Comparison of ENCODE assay signal across 1 cellular context in genomic region chr3:138948371-138949001, GRCh38.
TF ChIP-seq lines count a peak whose summit lies in the region.

No MANE protein-coding gene starts in this region.

TF ChIP-seq in HepG2, 621 proteins besides CTCF, POLR2A, EP300 and RAD21:
- TF ChIP-seq GFI1 (CRISPR knock-in tag; IDR thresholded peaks at IDR 0.05; ENCODE audit: borderline replicate concordance) (no peak), MATR3 (CRISPR knock-in tag; IDR thresholded peaks at IDR 0.05) (no peak), ZNF232 (CRISPR knock-in tag; IDR thresholded peaks at IDR 0.05; ENCODE audit: borderline replicate concordance) (no peak), CCDC6 (CRISPR knock-in tag; IDR thresholded peaks at IDR 0.05) (no peak), TRIM22 (IDR thresholded peaks at IDR 0.05) (no peak), HNF4A (CRISPR knock-in tag; IDR thresholded peaks at IDR 0.05) (no peak), ZNF138 (CRISPR knock-in tag; IDR thresholded peaks at IDR 0.05; ENCODE audit: low read depth) (no peak), ZBTB2 (CRISPR knock-in tag; IDR thresholded peaks at IDR 0.05; ENCODE audit: low read depth) (no peak), TFDP1 (CRISPR knock-in tag; IDR thresholded peaks at IDR 0.05; ENCODE audit: borderline replicate concordance) (no peak), ZNF354B (CRISPR knock-in tag; IDR thresholded peaks at IDR 0.05) (no peak), PRPF4 (IDR thresholded peaks at IDR 0.05; ENCODE audit: low read depth, low read length, poor library complexity, severe bottlenecking) (no peak), ZNF770 (CRISPR knock-in tag; IDR thresholded peaks at IDR 0.05) (no peak), ZNF484 (CRISPR knock-in tag; IDR thresholded peaks at IDR 0.05; ENCODE audit: borderline replicate concordance, low read depth) (no peak), CCAR2 (optimal IDR thresholded peaks at IDR 0.05; ENCODE audit: low read depth, low read length) (no peak)
- TF ChIP-seq, protein P1, sequence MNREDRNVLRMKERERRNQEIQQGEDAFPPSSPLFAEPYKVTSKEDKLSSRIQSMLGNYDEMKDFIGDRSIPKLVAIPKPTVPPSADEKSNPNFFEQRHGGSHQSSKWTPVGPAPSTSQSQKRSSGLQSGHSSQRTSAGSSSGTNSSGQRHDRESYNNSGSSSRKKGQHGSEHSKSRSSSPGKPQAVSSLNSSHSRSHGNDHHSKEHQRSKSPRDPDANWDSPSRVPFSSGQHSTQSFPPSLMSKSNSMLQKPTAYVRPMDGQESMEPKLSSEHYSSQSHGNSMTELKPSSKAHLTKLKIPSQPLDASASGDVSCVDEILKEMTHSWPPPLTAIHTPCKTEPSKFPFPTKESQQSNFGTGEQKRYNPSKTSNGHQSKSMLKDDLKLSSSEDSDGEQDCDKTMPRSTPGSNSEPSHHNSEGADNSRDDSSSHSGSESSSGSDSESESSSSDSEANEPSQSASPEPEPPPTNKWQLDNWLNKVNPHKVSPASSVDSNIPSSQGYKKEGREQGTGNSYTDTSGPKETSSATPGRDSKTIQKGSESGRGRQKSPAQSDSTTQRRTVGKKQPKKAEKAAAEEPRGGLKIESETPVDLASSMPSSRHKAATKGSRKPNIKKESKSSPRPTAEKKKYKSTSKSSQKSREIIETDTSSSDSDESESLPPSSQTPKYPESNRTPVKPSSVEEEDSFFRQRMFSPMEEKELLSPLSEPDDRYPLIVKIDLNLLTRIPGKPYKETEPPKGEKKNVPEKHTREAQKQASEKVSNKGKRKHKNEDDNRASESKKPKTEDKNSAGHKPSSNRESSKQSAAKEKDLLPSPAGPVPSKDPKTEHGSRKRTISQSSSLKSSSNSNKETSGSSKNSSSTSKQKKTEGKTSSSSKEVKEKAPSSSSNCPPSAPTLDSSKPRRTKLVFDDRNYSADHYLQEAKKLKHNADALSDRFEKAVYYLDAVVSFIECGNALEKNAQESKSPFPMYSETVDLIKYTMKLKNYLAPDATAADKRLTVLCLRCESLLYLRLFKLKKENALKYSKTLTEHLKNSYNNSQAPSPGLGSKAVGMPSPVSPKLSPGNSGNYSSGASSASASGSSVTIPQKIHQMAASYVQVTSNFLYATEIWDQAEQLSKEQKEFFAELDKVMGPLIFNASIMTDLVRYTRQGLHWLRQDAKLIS (CRISPR knock-in tag; IDR thresholded peaks at IDR 0.05), result no peak
